In genomic region chr9:99162759-99163364, GRCh38 we compare ENCODE assay signal across 7 cellular contexts. TPM values are rescaled to one million over a fixed set of nuclear protein-coding genes. Genes with fewer than 3 reads are reported as not detected.
DNase-seq lines count a peak whose midpoint lies in the region; ATAC-seq and TF ChIP-seq lines count a peak whose summit lies in the region.

No MANE protein-coding gene starts in this region.

- TF ChIP-seq CTCF in DND-41 (IDR thresholded peaks at IDR 0.05; ENCODE audit: borderline replicate concordance, extremely low read depth, low read length, poor library complexity, severe bottlenecking) (peak; percentile 72), HFFc6 (IDR thresholded peaks at IDR 0.05) (peak; percentile 82), OCI-LY7 (conservative IDR thresholded peaks at IDR 0.05; ENCODE audit: low read length) (peak; percentile 96), epithelial cell of proximal tubule (conservative IDR thresholded peaks at IDR 0.05; ENCODE audit: low read depth, low read length) (peak; percentile 72), parathyroid adenoma (IDR thresholded peaks at IDR 0.05) (peak; percentile 36)

- H3K36me3 ChIP-seq in DND-41 (ENCODE audit: insufficient read depth, low read length): no peaks in the 10 kb centered on the region
- H3K36me3 ChIP-seq in OCI-LY7 (ENCODE audit: insufficient read depth, low read length): no peaks in the 10 kb centered on the region
- no peaks in the 10 kb centered on the region for H3K36me3 ChIP-seq in parathyroid adenoma (ENCODE audit: control insufficient read depth, insufficient read depth, low read length)

- H3K4me3 ChIP-seq in DND-41 (ENCODE audit: low read depth in 1 of 2, low read length in 2 of 2) (no peak overlapping the region), OCI-LY7 (ENCODE audit: low read depth, low read length, poor library complexity, severe bottlenecking) (no peak overlapping the region), epithelial cell of proximal tubule (ENCODE audit: low read depth, low read length) (no peak overlapping the region), parathyroid adenoma (ENCODE audit: low read depth, low read length) (no peak overlapping the region)

- no peaks in the 10 kb centered on the region for H3K9me3 Mint-ChIP-seq in HFFc6

- H3K4me1 Mint-ChIP-seq in HFFc6 (ENCODE audit: low read depth): peaks cover 23% of the 10 kb centered on the region

- intact Hi-C loops in OCI-LY7 (cut with micrococcal nuclease; ENCODE audit: unreplicated experiment): loop anchor here (10.0 kb wide), 1 partner anchor 642 kb away; no protein-coding TSS in a partner anchor

- H3K9me2 ChIP-seq in OCI-LY7 (ENCODE audit: insufficient read depth, low read length): no peaks in the 10 kb centered on the region

- H2AFZ ChIP-seq in DND-41 (ENCODE audit: low read depth, low read length): no peak overlapping the region
- no peak overlapping the region for H2AFZ ChIP-seq in OCI-LY7 (ENCODE audit: low read length)
- peak overlapping the region; percentile 38 for H2AFZ ChIP-seq in parathyroid adenoma

- H3K4me1 ChIP-seq in DND-41 (ENCODE audit: insufficient read depth, low read length) (no peaks in the 10 kb centered on the region), OCI-LY7 (ENCODE audit: insufficient read depth, low read length, poor library complexity, severe bottlenecking) (no peaks in the 10 kb centered on the region), parathyroid adenoma (no peaks in the 10 kb centered on the region)

- no peaks in the 10 kb centered on the region for H3K36me3 Mint-ChIP-seq in HFFc6 (ENCODE audit: low read depth)

- H3K27me3 ChIP-seq in DND-41 (ENCODE audit: insufficient read depth, low read length, poor library complexity): peaks cover 7% of the 10 kb centered on the region
- no peaks in the 10 kb centered on the region for H3K27me3 ChIP-seq in parathyroid adenoma (ENCODE audit: control insufficient read depth, insufficient read depth, low read length)

- H3K9me3 ChIP-seq in DND-41 (ENCODE audit: insufficient read depth, low read length, severe bottlenecking): no peaks in the 10 kb centered on the region
- no peaks in the 10 kb centered on the region for H3K9me3 ChIP-seq in OCI-LY7 (ENCODE audit: low read length)
- no peaks in the 10 kb centered on the region for H3K9me3 ChIP-seq in parathyroid adenoma (ENCODE audit: control insufficient read depth, low read length)

- POLR2A ChIA-PET in OCI-LY7 (lab: Charles Lee): interaction anchor here (0.8 kb wide), 1 partner anchor 67 kb away, joined by 4 read pairs; no protein-coding TSS in a partner anchor

- peak; percentile 53; the same call in 1 of the 3 replicates for ATAC-seq in DND-41 (ENCODE audit: insufficient read depth, low read depth)
- no peak for ATAC-seq in GM21576 (IDR thresholded peaks at IDR 0.05; ENCODE audit: unreplicated experiment)

- H3K4me2 ChIP-seq in DND-41 (ENCODE audit: insufficient read depth, low read length): no peak overlapping the region
- H3K4me2 ChIP-seq in OCI-LY7 (ENCODE audit: low read length): no peak overlapping the region
- H3K4me2 ChIP-seq in parathyroid adenoma (ENCODE audit: low read length): no peak overlapping the region

- no peak overlapping the region for H3K4me3 Mint-ChIP-seq in HFFc6

- H3K79me2 ChIP-seq in DND-41 (ENCODE audit: insufficient read depth, low read length) (no peaks in the 10 kb centered on the region), OCI-LY7 (ENCODE audit: insufficient read depth, low read depth, low read length) (no peaks in the 10 kb centered on the region), parathyroid adenoma (no peaks in the 10 kb centered on the region)

- no peak for DNase-seq in DND-41
- peak; percentile 34 for DNase-seq in HFFc6
- DNase-seq in OCI-LY7 (ENCODE audit: low spot score): peak; percentile 56
- no peak for DNase-seq in epithelial cell of proximal tubule (ENCODE audit: low read depth)
- no peak for DNase-seq in HuH-7.5 (ENCODE audit: low spot score)

- no peaks in the 10 kb centered on the region for H4K20me1 ChIP-seq in DND-41 (ENCODE audit: insufficient read depth, low read length)
- H4K20me1 ChIP-seq in OCI-LY7 (ENCODE audit: insufficient read depth, low read length): no peaks in the 10 kb centered on the region

- BruUV-seq in OCI-LY7 (replicated peaks; lab: Mats Ljungman, UMichigan): no TSS peak

- CTCF ChIA-PET in OCI-LY7 (lab: Charles Lee; ENCODE audit: unreplicated experiment): no interaction called here

- peaks cover 9% of the 10 kb centered on the region; the same call in 1 of the 2 replicates for H3K27me3 Mint-ChIP-seq in HFFc6 (ENCODE audit: insufficient read depth)

- H3K27ac ChIP-seq in DND-41 (ENCODE audit: low read length) (no peak overlapping the region), OCI-LY7 (ENCODE audit: low read depth, low read length, poor library complexity, severe bottlenecking) (no peak overlapping the region), parathyroid adenoma (no peak overlapping the region)

- H3K9ac ChIP-seq in DND-41 (ENCODE audit: low read depth, low read length) (no peak overlapping the region), parathyroid adenoma (no peak overlapping the region)

- no peak overlapping the region for H3K27ac Mint-ChIP-seq in HFFc6

RNA-seq across cellular contexts. Expression of gene TGFBR1, which starts 57.9 kb away (rescaled TPM):
- total RNA-seq in HFFc6 (2021; fragmentation: NEBNext Ultra II Directional; extraction: Animal tissue kit (Norgen Biotek cat#: 25700)): 10 to 100 TPM; 28.8 to 39.1 (median 32.7) TPM
- 13.6 and 14.3 TPM in 2 replicates for total RNA-seq in OCI-LY7 (2014; rRNA removed; shearing (Covaris generic))
- total RNA-seq in OCI-LY7 (2022) (36.7 and 43.6 TPM in 2 replicates), epithelial cell of proximal tubule (29.0 and 42.8 TPM in 2 replicates)

RNA-seq across cellular contexts. Expression of gene ALG2, which starts 58.9 kb away (rescaled TPM):
- 10 to 100 TPM; 30.4 to 42.2 (median 38.3) TPM for total RNA-seq in HFFc6 (2021; fragmentation: NEBNext Ultra II Directional; extraction: Animal tissue kit (Norgen Biotek cat#: 25700))
- 22.2 and 26.5 TPM in 2 replicates for total RNA-seq in OCI-LY7 (2014; rRNA removed; shearing (Covaris generic))
- total RNA-seq in OCI-LY7 (2022): 35.2 and 35.3 TPM in 2 replicates
- total RNA-seq in epithelial cell of proximal tubule: 30.3 and 39.1 TPM in 2 replicates

RNA-seq across cellular contexts. Expression of gene SEC61B, which starts 59.2 kb away (rescaled TPM):
- total RNA-seq in HFFc6 (2021; fragmentation: NEBNext Ultra II Directional; extraction: Animal tissue kit (Norgen Biotek cat#: 25700)): 100 to 1,000 TPM; 234 to 281 (median 252) TPM
- 97.5 and 106 TPM in 2 replicates for total RNA-seq in OCI-LY7 (2014; rRNA removed; shearing (Covaris generic))
- total RNA-seq in OCI-LY7 (2022): 234 and 279 TPM in 2 replicates
- 123 and 170 TPM in 2 replicates for total RNA-seq in epithelial cell of proximal tubule

Comparison
In these comparisons a context has a peak if more than half of its experiments do, and no peak if none do; other contexts are left out.
1. DNase-seq: peak in HFFc6 (single experiment) and OCI-LY7 (single experiment); none in DND-41 (single experiment), epithelial cell of proximal tubule (single experiment) and HuH-7.5 (single experiment).
2. CTCF ChIP-seq: peak in every context shown above with its lines; median percentile 96 in OCI-LY7; 82 in HFFc6; 72 in DND-41; 72 in epithelial cell of proximal tubule; 36 in parathyroid adenoma.